In the genomic region with DNA sequence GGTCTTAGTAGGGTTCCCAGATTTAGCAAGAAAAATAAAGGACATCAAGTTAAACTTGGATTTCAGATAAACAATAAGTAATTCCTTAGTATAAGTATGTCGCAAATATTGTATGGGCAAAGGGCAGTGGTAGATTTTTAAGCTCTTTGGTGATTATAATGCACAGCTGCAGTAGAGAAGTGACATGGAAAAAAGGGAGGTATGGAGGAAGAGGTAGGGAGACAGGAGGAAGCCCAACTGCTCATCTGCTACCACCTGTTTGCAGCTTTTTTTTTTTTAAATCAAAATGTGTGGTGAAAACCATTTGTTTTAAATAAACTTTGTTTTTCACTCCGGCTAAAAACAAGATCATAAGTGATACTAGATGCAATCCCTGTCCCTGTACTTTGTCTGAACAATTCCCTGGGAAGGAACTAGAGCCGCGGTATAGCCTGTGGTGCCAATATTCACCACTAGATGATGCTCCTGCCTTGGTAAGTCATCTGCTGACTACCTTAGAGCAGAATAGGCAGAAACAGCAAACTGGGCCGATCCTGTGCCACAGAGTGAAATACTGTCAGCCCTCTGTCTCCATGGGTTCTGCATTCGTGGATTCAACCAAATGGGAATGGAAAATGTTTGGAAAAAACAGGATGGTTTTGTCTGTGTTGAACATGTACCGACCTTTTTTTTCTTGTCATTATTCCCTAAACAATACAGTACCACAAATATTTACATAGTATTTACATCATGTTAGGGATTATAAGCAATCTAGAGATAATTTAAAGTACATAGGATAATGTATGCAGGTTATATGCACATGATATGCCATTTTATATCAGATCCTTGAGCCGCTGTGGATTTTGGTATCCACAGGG, we compare ENCODE assay signal across 8 cellular contexts.
DNase-seq lines count a peak whose midpoint lies in the region; ATAC-seq, FAIRE-seq and TF ChIP-seq lines count a peak whose summit lies in the region.

No MANE protein-coding gene starts in this region.

- H3K4me1 ChIP-seq in foreskin keratinocyte = peaks cover 3% of the 10 kb centered on the region

- peak; percentile 98 for TF ChIP-seq CTCF in foreskin keratinocyte (conservative IDR thresholded peaks at IDR 0.05)
- peak; percentile 92 for TF ChIP-seq CTCF in osteocyte (IDR thresholded peaks at IDR 0.05)
- TF ChIP-seq CTCF in type B pancreatic cell (conservative IDR thresholded peaks at IDR 0.05) = peak; percentile 94

- H3K4me1 Mint-ChIP-seq in activated T-helper 17 cell treated with anti-CD3 and anti-CD28 coated beads, Interleukin-2, amount 50 U/mL, for 72 hours = no peaks in the 10 kb centered on the region
- H3K4me1 Mint-ChIP-seq in osteocyte (ENCODE audit: unreplicated experiment) = no peaks in the 10 kb centered on the region
- no peaks in the 10 kb centered on the region for H3K4me1 Mint-ChIP-seq in type B pancreatic cell (ENCODE audit: unreplicated experiment)

- H3K27ac ChIP-seq in foreskin keratinocyte = no peak overlapping the region

- DNase-seq in GOT3 (lab: John Stamatoyannopoulos, UW) (peak; percentile 2), LoVo (ENCODE audit: low spot score) (peak; percentile 87), SHP77 (lab: John Stamatoyannopoulos, UW) (peak; percentile 44 to 47), foreskin keratinocyte (peak in 1 of 2 donors; percentile 62), osteocyte (ENCODE audit: extremely low spot score, unreplicated experiment) (peak; percentile 87), type B pancreatic cell (ENCODE audit: extremely low spot score, unreplicated experiment) (peak; percentile 73)

- H3K27me3 Mint-ChIP-seq in activated T-helper 17 cell treated with anti-CD3 and anti-CD28 coated beads, Interleukin-2, amount 50 U/mL, for 72 hours = peaks cover 3% of the 10 kb centered on the region
- H3K27me3 Mint-ChIP-seq in osteocyte (ENCODE audit: unreplicated experiment) (peaks cover 21% of the 10 kb centered on the region), type B pancreatic cell (no peaks in the 10 kb centered on the region)

- H3K36me3 Mint-ChIP-seq in activated T-helper 17 cell treated with anti-CD3 and anti-CD28 coated beads, Interleukin-2, amount 50 U/mL, for 72 hours (ENCODE audit: low read depth) = no peaks in the 10 kb centered on the region
- no peaks in the 10 kb centered on the region for H3K36me3 Mint-ChIP-seq in osteocyte (ENCODE audit: unreplicated experiment)
- no peaks in the 10 kb centered on the region for H3K36me3 Mint-ChIP-seq in type B pancreatic cell

- no peaks in the 10 kb centered on the region for H3K9me3 Mint-ChIP-seq in activated T-helper 17 cell treated with anti-CD3 and anti-CD28 coated beads, Interleukin-2, amount 50 U/mL, for 72 hours
- peaks cover 11% of the 10 kb centered on the region for H3K9me3 Mint-ChIP-seq in osteocyte (ENCODE audit: unreplicated experiment)
- H3K9me3 Mint-ChIP-seq in type B pancreatic cell = peaks cover 4% of the 10 kb centered on the region

- H3K4me3 Mint-ChIP-seq in activated T-helper 17 cell treated with anti-CD3 and anti-CD28 coated beads, Interleukin-2, amount 50 U/mL, for 72 hours = no peak overlapping the region
- H3K4me3 Mint-ChIP-seq in osteocyte (ENCODE audit: unreplicated experiment) = no peak overlapping the region
- no peak overlapping the region for H3K4me3 Mint-ChIP-seq in type B pancreatic cell

- no peak overlapping the region for H3K27ac Mint-ChIP-seq in activated T-helper 17 cell treated with anti-CD3 and anti-CD28 coated beads, Interleukin-2, amount 50 U/mL, for 72 hours
- H3K27ac Mint-ChIP-seq in osteocyte (ENCODE audit: unreplicated experiment) (no peak overlapping the region), type B pancreatic cell (peak overlapping the region; percentile 24)

- peak; percentile 76 for FAIRE-seq in G401.6 (lab: Jason Lieb, UNC)

- no peaks in the 10 kb centered on the region for H3K27me3 ChIP-seq in foreskin keratinocyte

- ATAC-seq in activated T-helper 17 cell treated with anti-CD3 and anti-CD28 coated beads, Interleukin-2, amount 50 U/mL, for 72 hours (replicated peaks) = peak; percentile 87
- peak; percentile 99 for ATAC-seq in foreskin keratinocyte
